ENCODE assay signal across 8 cellular contexts in the genomic region with DNA sequence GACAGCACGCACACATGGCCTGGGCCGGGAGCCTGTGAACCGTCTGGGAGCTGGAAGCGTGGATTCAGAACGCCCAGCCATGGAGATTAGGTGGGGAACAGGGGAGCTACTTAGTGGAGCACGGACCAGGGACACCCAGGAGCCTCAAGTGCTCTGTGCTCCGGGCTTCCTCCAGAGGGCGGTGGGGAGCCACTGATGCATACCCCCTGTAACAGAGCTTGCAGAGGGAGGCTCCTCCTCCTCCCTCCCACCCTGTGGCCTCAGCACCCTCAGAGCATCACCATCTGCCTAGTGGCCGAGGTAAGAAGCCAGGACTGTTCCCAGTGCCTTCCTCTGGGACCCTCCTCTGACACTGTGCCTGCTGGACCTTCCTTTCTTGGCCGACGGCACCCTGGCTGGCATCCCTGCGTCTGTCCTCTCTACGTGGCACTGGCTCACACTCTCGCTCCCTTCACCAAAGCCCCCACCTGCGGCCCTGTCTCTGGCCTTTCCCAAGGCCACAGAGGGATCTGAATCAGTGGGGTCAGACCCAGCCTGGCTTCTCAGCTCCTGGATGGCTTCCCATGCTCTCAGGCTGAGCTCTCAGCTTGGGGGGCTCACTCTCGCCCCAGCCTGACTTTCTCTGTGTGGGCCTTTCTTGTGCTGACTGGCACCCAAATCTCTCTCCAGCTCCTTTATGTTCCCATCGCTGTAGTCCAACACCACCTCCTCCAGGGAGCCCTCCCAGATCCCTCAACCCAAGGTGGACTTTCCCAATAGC.
A peak's percentile ranks its signal among the peaks of the same experiment; 100 is the strongest.
DNase-seq lines count a peak whose midpoint lies in the region; ATAC-seq, FAIRE-seq and TF ChIP-seq lines count a peak whose summit lies in the region.

No MANE protein-coding gene starts in this region.

- POLR2A ChIA-PET in HepG2 (lab: Yijun Ruan, JAX): no interaction called here

- no peak overlapping the region for H2AFZ ChIP-seq in HepG2 (ENCODE audit: low read length)

- no peak overlapping the region for H3K4me2 ChIP-seq in HepG2 (ENCODE audit: low read depth, low read length)

- no peak overlapping the region for H3K4me3 ChIP-seq in HepG2 (replicated peaks in 1 of 3; ENCODE audit: insufficient read depth in 1 of 3, low read depth in 2 of 3, low read length in 3 of 3)

- peaks cover 7 to 83% of the 10 kb centered on the region in 2 experiments; a peak in 4 of 5 replicates for H3K27me3 ChIP-seq in HepG2 (ENCODE audit: control insufficient read depth in 1 of 2, insufficient read depth in 2 of 2, low read length in 2 of 2)

- H3K27ac Mint-ChIP-seq in activated naive CD8-positive, alpha-beta T cell treated with anti-CD3 and anti-CD28 coated beads for 36 hours: no peak overlapping the region

- CTCF ChIA-PET in HepG2 (lab: Yijun Ruan, JAX; ENCODE audit: low intra/inter-chr PET ratio, low total read pairs): interaction anchor here (0.7 to 2.0 kb wide), 3 partner anchors 253 to 586 kb away, joined by 3 to 26 read pairs (median 4); no protein-coding TSS in a partner anchor

- H3K9ac ChIP-seq in HepG2 (ENCODE audit: insufficient read depth, low read depth, low read length): no peak overlapping the region

- DNase-seq in NCI-H1417 (lab: John Stamatoyannopoulos, UW) (peak; percentile 1 to 12 (median 2)), NCI-H1417 treated with DMSO at 0.1 percent for 48 hours (lab: John Stamatoyannopoulos, UW) (no peak), NCI-H345 treated with DMSO at 0.1 percent for 48 hours (lab: John Stamatoyannopoulos, UW; ENCODE audit: unreplicated experiment) (peak; percentile 29), HepG2 (ENCODE audit: low spot score) (peak; percentile 50), urothelium cell line (ENCODE audit: low spot score) (peak; percentile 64)
- peak; percentile 42 for DNase-seq in activated naive CD8-positive, alpha-beta T cell treated with anti-CD3 and anti-CD28 coated beads for 36 hours

- no peaks in the 10 kb centered on the region for H4K20me1 ChIP-seq in HepG2 (ENCODE audit: insufficient read depth, low read length)

- no peak for TF ChIP-seq POLR2A in HepG2 (IDR thresholded peaks at IDR 0.05; ENCODE audit: insufficient read depth in 1 of 2, low read depth in 2 of 2, low read length in 2 of 2)

- no peak overlapping the region for H3K27ac ChIP-seq in HepG2 (ENCODE audit: extremely low read length, insufficient read depth, low read length)

- FAIRE-seq in HepG2 (lab: Jason Lieb, UNC) (no peak), urothelium cell line (lab: Jason Lieb, UNC) (no peak)

- peaks cover 11% of the 10 kb centered on the region for H3K27me3 Mint-ChIP-seq in activated naive CD8-positive, alpha-beta T cell treated with anti-CD3 and anti-CD28 coated beads for 36 hours

- in situ Hi-C loops in HepG2 (cut with HindIII; ENCODE audit: extremely low pct_ligation_motif_present, low pct_unique_long_range_greater_than_20kb): no loop called here

- no peaks in the 10 kb centered on the region for H3K36me3 Mint-ChIP-seq in activated naive CD8-positive, alpha-beta T cell treated with anti-CD3 and anti-CD28 coated beads for 36 hours

- H3K9me3 ChIP-seq in HepG2 (ENCODE audit: low read length): no peaks in the 10 kb centered on the region

- H3K4me1 ChIP-seq in HepG2 (ENCODE audit: insufficient read depth, low read length): no peaks in the 10 kb centered on the region

- ATAC-seq in HepG2: peak; percentile 97
- no peak for ATAC-seq in HG02938 (IDR thresholded peaks at IDR 0.05; ENCODE audit: unreplicated experiment)
- ATAC-seq in HG02870 (IDR thresholded peaks at IDR 0.05; ENCODE audit: unreplicated experiment): no peak

- H3K79me2 ChIP-seq in HepG2 (ENCODE audit: insufficient read depth, low read length): no peaks in the 10 kb centered on the region

- TF ChIP-seq CTCF in HepG2 (CRISPR knock-in tag; IDR thresholded peaks at IDR 0.05): peak; percentile 84

- H3K4me3 Mint-ChIP-seq in activated naive CD8-positive, alpha-beta T cell treated with anti-CD3 and anti-CD28 coated beads for 36 hours: no peak overlapping the region

- no peaks in the 10 kb centered on the region for H3K4me1 Mint-ChIP-seq in activated naive CD8-positive, alpha-beta T cell treated with anti-CD3 and anti-CD28 coated beads for 36 hours

- H3K9me3 Mint-ChIP-seq in activated naive CD8-positive, alpha-beta T cell treated with anti-CD3 and anti-CD28 coated beads for 36 hours: no peaks in the 10 kb centered on the region

- 40% methylated on average over 5 of the region's 17 CpGs for WGBS in HepG2 (ENCODE audit: low lambda C conversion rate)

- BruUV-seq in HepG2 (replicated peaks; lab: Mats Ljungman, UMichigan): no TSS peak

- TF ChIP-seq EP300 in HepG2 (IDR thresholded peaks at IDR 0.05; ENCODE audit: low read depth in 2 of 2, low read length in 2 of 2): no peak
- TF ChIP-seq EP300 in HepG2 (CRISPR knock-in tag; IDR thresholded peaks at IDR 0.05; ENCODE audit: borderline replicate concordance): no peak

- intact Hi-C loops in HepG2 (cut with micrococcal nuclease; ENCODE audit: unreplicated experiment): loop anchor here (1.0 kb wide), 1 partner anchor 259 kb away; no protein-coding TSS in a partner anchor

- no peaks in the 10 kb centered on the region for H3K36me3 ChIP-seq in HepG2 (replicated peaks in 1 of 2; ENCODE audit: control insufficient read depth in 1 of 2, insufficient read depth in 2 of 2, low read length in 2 of 2)

- peak; percentile 83 for TF ChIP-seq RAD21 in HepG2 (CRISPR knock-in tag; IDR thresholded peaks at IDR 0.05)

TF ChIP-seq in HepG2, 621 proteins besides CTCF, POLR2A, EP300 and RAD21 (continues in another document):
- TF ChIP-seq IKZF1 (IDR thresholded peaks at IDR 0.05) (no peak), ZNF350 (CRISPR knock-in tag; IDR thresholded peaks at IDR 0.05; ENCODE audit: borderline replicate concordance, low read depth) (0 out of 2 replicates have a peak, but pooled peaks have one; percentile 56), ZNF207 (IDR thresholded peaks at IDR 0.05; ENCODE audit: borderline replicate concordance) (no peak)
- TF ChIP-seq, protein P1, sequence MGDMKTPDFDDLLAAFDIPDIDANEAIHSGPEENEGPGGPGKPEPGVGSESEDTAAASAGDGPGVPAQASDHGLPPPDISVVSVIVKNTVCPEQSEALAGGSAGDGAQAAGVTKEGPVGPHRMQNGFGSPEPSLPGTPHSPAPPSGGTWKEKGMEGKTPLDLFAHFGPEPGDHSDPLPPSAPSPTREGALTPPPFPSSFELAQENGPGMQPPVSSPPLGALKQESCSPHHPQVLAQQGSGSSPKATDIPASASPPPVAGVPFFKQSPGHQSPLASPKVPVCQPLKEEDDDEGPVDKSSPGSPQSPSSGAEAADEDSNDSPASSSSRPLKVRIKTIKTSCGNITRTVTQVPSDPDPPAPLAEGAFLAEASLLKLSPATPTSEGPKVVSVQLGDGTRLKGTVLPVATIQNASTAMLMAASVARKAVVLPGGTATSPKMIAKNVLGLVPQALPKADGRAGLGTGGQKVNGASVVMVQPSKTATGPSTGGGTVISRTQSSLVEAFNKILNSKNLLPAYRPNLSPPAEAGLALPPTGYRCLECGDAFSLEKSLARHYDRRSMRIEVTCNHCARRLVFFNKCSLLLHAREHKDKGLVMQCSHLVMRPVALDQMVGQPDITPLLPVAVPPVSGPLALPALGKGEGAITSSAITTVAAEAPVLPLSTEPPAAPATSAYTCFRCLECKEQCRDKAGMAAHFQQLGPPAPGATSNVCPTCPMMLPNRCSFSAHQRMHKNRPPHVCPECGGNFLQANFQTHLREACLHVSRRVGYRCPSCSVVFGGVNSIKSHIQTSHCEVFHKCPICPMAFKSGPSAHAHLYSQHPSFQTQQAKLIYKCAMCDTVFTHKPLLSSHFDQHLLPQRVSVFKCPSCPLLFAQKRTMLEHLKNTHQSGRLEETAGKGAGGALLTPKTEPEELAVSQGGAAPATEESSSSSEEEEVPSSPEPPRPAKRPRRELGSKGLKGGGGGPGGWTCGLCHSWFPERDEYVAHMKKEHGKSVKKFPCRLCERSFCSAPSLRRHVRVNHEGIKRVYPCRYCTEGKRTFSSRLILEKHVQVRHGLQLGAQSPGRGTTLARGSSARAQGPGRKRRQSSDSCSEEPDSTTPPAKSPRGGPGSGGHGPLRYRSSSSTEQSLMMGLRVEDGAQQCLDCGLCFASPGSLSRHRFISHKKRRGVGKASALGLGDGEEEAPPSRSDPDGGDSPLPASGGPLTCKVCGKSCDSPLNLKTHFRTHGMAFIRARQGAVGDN (CRISPR knock-in tag; IDR thresholded peaks at IDR 0.05): peak; percentile 25; the same call in 1 of the 2 replicates
